Comparison of ENCODE assay signal across 1 cellular context in genomic region chr7:79504607-79505389, GRCh38.
TF ChIP-seq lines count a peak whose summit lies in the region.

No MANE protein-coding gene starts in this region.

TF ChIP-seq in GM23338, 12 proteins besides CTCF, POLR2A, EP300 and RAD21 (continued from another document):
- TF ChIP-seq POLR2AphosphoS5 (IDR thresholded peaks at IDR 0.05; ENCODE audit: low read depth) (no peak), ETS1 (IDR thresholded peaks at IDR 0.05) (no peak), EZH2 (IDR thresholded peaks at IDR 0.05; ENCODE audit: low read depth, unreplicated experiment) (no peak), ZNF462 (CRISPR knock-in tag; IDR thresholded peaks at IDR 0.05) (no peak), NANOG (IDR thresholded peaks at IDR 0.05; ENCODE audit: borderline replicate concordance) (no peak)
